Comparison of ENCODE assay signal across 35 cellular contexts in genomic region chr3:64743844-64744243, GRCh38. TPM values are rescaled to one million over a fixed set of nuclear protein-coding genes. Genes with fewer than 3 reads are reported as not detected.
"Had no signal": no experiment of that assay in that cellular context is flagged by ENCODE, and none has a peak within 500 bp of the region (broad histone marks: within the 10 kb centered on the region; RNA-seq: fewer than 3 reads in every experiment).

No MANE protein-coding gene starts in this region.

- ATAC-seq: activated naive CD4-positive, alpha-beta T cell treated with anti-CD3 and anti-CD28 coated beads, Interleukin-2, amount 50 U/mL, for 72 hours; activated naive CD8-positive, alpha-beta T cell treated with anti-CD3 and anti-CD28 coated beads, Interleukin-2, amount 50 U/mL, for 24 hours; activated T-cell treated with anti-CD3 and anti-CD28 coated beads, Interleukin-2, amount 50 U/mL, for 4 hours; activated T-cell treated with anti-CD3 and anti-CD28 coated beads, Interleukin-2, amount 50 U/mL, for 72 hours; activated T-helper 17 cell treated with anti-CD3 and anti-CD28 coated beads, Interleukin-2, amount 50 U/mL, for 72 hours; body of pancreas had no signal

- H3K27me3 ChIP-seq: adrenal gland, ascending aorta, body of pancreas, brain microvascular endothelial cell, breast epithelium, cardiac muscle cell had no signal

- H3K4me3 ChIP-seq: adrenal gland, ascending aorta, body of pancreas, breast epithelium, cardiac muscle cell had no signal

- DNase-seq: activated effector memory CD4-positive, alpha-beta T cell treated with anti-CD3 and anti-CD28 coated beads, Interleukin-2, amount 50 U/mL, for 16 hours; activated effector memory CD4-positive, alpha-beta T cell treated with Interleukin-2 at 50 U/mL for 16 hours; activated gamma-delta T cell; activated gamma-delta T cell treated with Interleukin-2 at 50 U/mL for 16 hours; activated naive CD4-positive, alpha-beta T cell; activated naive CD4-positive, alpha-beta T cell treated with anti-CD3 and anti-CD28 coated beads for 36 hours; activated naive CD4-positive, alpha-beta T cell treated with anti-CD3 and anti-CD28 coated beads, Interleukin-2, amount 10 ng/mL, durations not matched to agents 7 days and 5 days; activated naive CD4-positive, alpha-beta T cell treated with anti-CD3 and anti-CD28 coated beads, Interleukin-2, amount 50 U/mL, for 16 hours; activated naive CD4-positive, alpha-beta T cell treated with Interleukin-2 at 50 U/mL for 16 hours; activated naive CD8-positive, alpha-beta T cell treated with anti-CD3 and anti-CD28 coated beads for 36 hours; activated naive CD8-positive, alpha-beta T cell treated with anti-CD3 and anti-CD28 coated beads, Interleukin-2, amount 10 ng/mL, durations not matched to agents 7 days and 5 days; activated naive CD8-positive, alpha-beta T cell treated with anti-CD3 and anti-CD28 coated beads, Interleukin-2, amount 50 U/mL, for 24 hours; activated T-cell treated with anti-CD3 and anti-CD28 coated beads for 4 hours; activated T-cell treated with anti-CD3 and anti-CD28 coated beads, Interleukin-2, amount 50 U/mL, for 1 hour; activated T-cell treated with anti-CD3 and anti-CD28 coated beads, Interleukin-2, amount 50 U/mL, for 24 hours; activated T-cell treated with anti-CD3 and anti-CD28 coated beads, Interleukin-2, amount 50 U/mL, for 4 hours; activated T-cell treated with anti-CD3 and anti-CD28 coated beads, Interleukin-2, amount 50 U/mL, for 48 hours; activated T-cell treated with anti-CD3 and anti-CD28 coated beads, Interleukin-2, amount 50 U/mL, for 72 hours; adrenal gland; amniotic stem cell; amygdala; anterior cingulate cortex; aorta; body of pancreas; brain microvascular endothelial cell; caudate nucleus; central memory CD4-positive, alpha-beta T cell; cerebellar nuclear complex had no signal

- H3K4me1 ChIP-seq: body of pancreas, breast epithelium had no signal

- H3K9me3 ChIP-seq: adrenal gland, ascending aorta, body of pancreas, breast epithelium had no signal

- H3K27ac ChIP-seq: adrenal gland, ascending aorta, body of pancreas, brain microvascular endothelial cell, breast epithelium, cardiac muscle cell had no signal

- H3K36me3 ChIP-seq: adrenal gland, ascending aorta, brain microvascular endothelial cell, breast epithelium, cardiac muscle cell had no signal

RNA-seq across cellular contexts. Expression of gene ADAMTS9, which starts 56.0 kb away (rescaled TPM):
- total RNA-seq: activated naive CD4-positive, alpha-beta T cell treated with anti-CD3 and anti-CD28 coated beads for 36 hours; activated naive CD4-positive, alpha-beta T cell treated with anti-CD3 and anti-CD28 coated beads, Interleukin-2, amount 50 U/mL, for 72 hours; activated naive CD8-positive, alpha-beta T cell treated with anti-CD3 and anti-CD28 coated beads for 36 hours; activated naive CD8-positive, alpha-beta T cell treated with anti-CD3 and anti-CD28 coated beads, Interleukin-2, amount 10 ng/mL, durations not matched to agents 7 days and 5 days; activated T-cell treated with anti-CD3 and anti-CD28 coated beads, Interleukin-2, amount 50 U/mL, for 72 hours; activated T-helper 1 cell treated with anti-CD3 and anti-CD28 coated beads, Interleukin-12 subunit alpha, Interleukin-12 subunit beta, Interleukin-2, Interleukin-4 antibody, amounts not matched to agents 30 ng/mL and 10 ng/mL and 1 ng/mL, durations not matched to agents 14 hours and 24 hours and 36 hours; activated T-helper 17 cell treated with anti-CD3 and anti-CD28 coated beads, Interleukin-2, amount 50 U/mL, for 72 hours; activated T-helper 2 cell treated with anti-CD3 and anti-CD28 coated beads, Interferon-gamma antibody, Interleukin-2, Interleukin-4, amounts not matched to agents 10 μg/mL and 5 μg/mL and 100 μg/mL, durations not matched to agents 14 hours and 24 hours and 36 hours had no signal
